ENCODE assay signal across 9 cellular contexts in genomic region chr22:19890502-19891349, GRCh38.
DNase-seq lines count a peak whose midpoint lies in the region; ATAC-seq and TF ChIP-seq lines count a peak whose summit lies in the region.
"Had no signal": no experiment of that assay in that cellular context is flagged by ENCODE, and none has a peak within 500 bp of the region (broad histone marks: within the 10 kb centered on the region; RNA-seq: fewer than 3 reads in every experiment).

No MANE protein-coding gene starts in this region.

- ATAC-seq in stimulated activated naive CD8-positive, alpha-beta T cell treated with anti-CD3 and anti-CD28 coated beads, Interleukin-15, Interleukin-2, amounts not matched to agents 100 U/mL and 50 U/mL, for 24 hours: no peak
- ATAC-seq in RWPE2 (ENCODE audit: low read depth) (no peak), GM21360 (IDR thresholded peaks at IDR 0.05; ENCODE audit: unreplicated experiment) (no peak)

- no peaks in the 10 kb centered on the region for H3K9me3 ChIP-seq in RWPE2 (ENCODE audit: severe bottlenecking)
- no peaks in the 10 kb centered on the region for H3K9me3 ChIP-seq in iPS-20b (ENCODE audit: insufficient read depth, low read depth, low read length)

- H3K27ac ChIP-seq in RWPE2 (ENCODE audit: poor library complexity, severe bottlenecking) (peak overlapping the region; percentile 96), iPS-20b (ENCODE audit: low read length) (no peak overlapping the region)

- peak overlapping the region; percentile 96 for H3K27ac Mint-ChIP-seq in stimulated activated naive CD8-positive, alpha-beta T cell treated with anti-CD3 and anti-CD28 coated beads, Interleukin-15, Interleukin-2, amounts not matched to agents 100 ng/mL and 50 ng/mL, for 24 hours

- H3K27me3 ChIP-seq in RWPE2 (ENCODE audit: insufficient read depth, poor library complexity, severe bottlenecking) (no peaks in the 10 kb centered on the region), iPS-20b (ENCODE audit: insufficient read depth, low read length) (no peaks in the 10 kb centered on the region)

- H3K36me3 Mint-ChIP-seq in stimulated activated naive CD8-positive, alpha-beta T cell treated with anti-CD3 and anti-CD28 coated beads, Interleukin-15, Interleukin-2, amounts not matched to agents 100 ng/mL and 50 ng/mL, for 24 hours (ENCODE audit: low read depth): peaks cover 10% of the 10 kb centered on the region

- no peak for DNase-seq in stimulated activated naive CD8-positive, alpha-beta T cell treated with anti-CD3 and anti-CD28 coated beads, Interleukin-15, Interleukin-2, amounts not matched to agents 100 U/mL and 50 U/mL, for 24 hours
- DNase-seq in RWPE2 (ENCODE audit: low spot score) (no peak), GM10266 (ENCODE audit: extremely low spot score) (no peak), nucleus accumbens (lab: John Stamatoyannopoulos, UW) (no peak)
- no peak for DNase-seq in central memory CD4-positive, alpha-beta T cell
- DNase-seq: NCI-H446 had no signal

- H3K36me3 ChIP-seq in RWPE2 (ENCODE audit: low read depth): peaks cover 10% of the 10 kb centered on the region
- H3K36me3 ChIP-seq in iPS-20b (ENCODE audit: insufficient read depth, low read depth, low read length): no peaks in the 10 kb centered on the region

- peak overlapping the region; percentile 73 for H3K4me3 Mint-ChIP-seq in stimulated activated naive CD8-positive, alpha-beta T cell treated with anti-CD3 and anti-CD28 coated beads, Interleukin-15, Interleukin-2, amounts not matched to agents 100 ng/mL and 50 ng/mL, for 24 hours

- TF ChIP-seq CTCF in RWPE2 (IDR thresholded peaks at IDR 0.05; ENCODE audit: poor library complexity, severe bottlenecking) (no peak), GM10266 (IDR thresholded peaks at IDR 0.05; ENCODE audit: control insufficient read depth, insufficient read depth, low read depth, missing control alignments) (no peak)

- H3K9me3 Mint-ChIP-seq in stimulated activated naive CD8-positive, alpha-beta T cell treated with anti-CD3 and anti-CD28 coated beads, Interleukin-15, Interleukin-2, amounts not matched to agents 100 ng/mL and 50 ng/mL, for 24 hours: no peaks in the 10 kb centered on the region

- H3K4me1 Mint-ChIP-seq in stimulated activated naive CD8-positive, alpha-beta T cell treated with anti-CD3 and anti-CD28 coated beads, Interleukin-15, Interleukin-2, amounts not matched to agents 100 ng/mL and 50 ng/mL, for 24 hours (ENCODE audit: low read depth): peaks cover 74% of the 10 kb centered on the region

- H3K4me1 ChIP-seq in RWPE2 (ENCODE audit: insufficient read depth, poor library complexity, severe bottlenecking) (peaks cover 32% of the 10 kb centered on the region), iPS-20b (ENCODE audit: insufficient read depth, low read length) (peaks cover 15% of the 10 kb centered on the region; the same call in 1 of the 2 replicates)

- H3K4me3 ChIP-seq in RWPE2 (ENCODE audit: severe bottlenecking): no peak overlapping the region
- H3K4me3 ChIP-seq in iPS-20b (ENCODE audit: low read length): no peak overlapping the region

- H3K27me3 Mint-ChIP-seq in stimulated activated naive CD8-positive, alpha-beta T cell treated with anti-CD3 and anti-CD28 coated beads, Interleukin-15, Interleukin-2, amounts not matched to agents 100 ng/mL and 50 ng/mL, for 24 hours: no peaks in the 10 kb centered on the region

- H3K9ac ChIP-seq in iPS-20b (ENCODE audit: low read depth, low read length): peak overlapping the region; percentile 56; the same call in 1 of the 2 replicates
